In genomic region chr3:106206165-106206564, GRCh38 we compare ENCODE assay signal across 8 cellular contexts.
DNase-seq lines count a peak whose midpoint lies in the region; ATAC-seq lines count a peak whose summit lies in the region.

No MANE protein-coding gene starts in this region.

- H3K36me3 Mint-ChIP-seq in activated naive CD4-positive, alpha-beta T cell treated with anti-CD3 and anti-CD28 coated beads for 36 hours (ENCODE audit: low read depth): peaks cover 9% of the 10 kb centered on the region

- peak; percentile 47 for DNase-seq in activated naive CD4-positive, alpha-beta T cell treated with anti-CD3 and anti-CD28 coated beads for 36 hours
- DNase-seq in activated naive CD4-positive, alpha-beta T cell treated with anti-CD3 and anti-CD28 coated beads, Interleukin-2, amount 50 U/mL, for 16 hours: no peak
- DNase-seq in NCI-H82 treated with DMSO at 0.1 percent for 48 hours (lab: John Stamatoyannopoulos, UW; ENCODE audit: unreplicated experiment) (peak; percentile 63), dermis microvascular lymphatic vessel endothelial cell (ENCODE audit: low read depth in 2 of 2) (peak; percentile 32 to 78), smooth muscle cell of the brain vasculature (ENCODE audit: low read depth, low spot score) (peak; percentile 4), middle frontal gyrus (ENCODE audit: extremely low spot score, low spot score) (no peak), HUDEP-2 (lab: John Stamatoyannopoulos, UW; ENCODE audit: unreplicated experiment in 76 of 76) (no peak)

- H3K27ac Mint-ChIP-seq in activated naive CD4-positive, alpha-beta T cell treated with anti-CD3 and anti-CD28 coated beads for 36 hours: peak overlapping the region; percentile 98

- H3K27me3 Mint-ChIP-seq in activated naive CD4-positive, alpha-beta T cell treated with anti-CD3 and anti-CD28 coated beads for 36 hours (ENCODE audit: low read depth): no peaks in the 10 kb centered on the region

- H3K4me1 Mint-ChIP-seq in activated naive CD4-positive, alpha-beta T cell treated with anti-CD3 and anti-CD28 coated beads for 36 hours (ENCODE audit: low read depth): peaks cover 55% of the 10 kb centered on the region

- H3K4me3 Mint-ChIP-seq in activated naive CD4-positive, alpha-beta T cell treated with anti-CD3 and anti-CD28 coated beads for 36 hours: peak overlapping the region; percentile 55

- peaks cover 8% of the 10 kb centered on the region for H3K9me3 Mint-ChIP-seq in activated naive CD4-positive, alpha-beta T cell treated with anti-CD3 and anti-CD28 coated beads for 36 hours

- CTCF ChIA-PET in activated naive CD4-positive, alpha-beta T cell treated with anti-CD3 and anti-CD28 coated beads for 36 hours (lab: Charles Lee): interaction anchor here (0.7 to 1.3 kb wide), 3 partner anchors 9 to 126 kb away, joined by 3 to 5 read pairs (median 4); no protein-coding TSS in a partner anchor

- peak; percentile 62 for ATAC-seq in HG02981 (IDR thresholded peaks at IDR 0.05; ENCODE audit: unreplicated experiment)

- intact Hi-C loops in activated naive CD4-positive, alpha-beta T cell treated with anti-CD3 and anti-CD28 coated beads for 36 hours (cut with micrococcal nuclease): loop anchor here (1.0 to 2.0 kb wide), 11 partner anchors 25 to 838 kb away; partner anchors contain the start of gene CBLB

Comparison
In these comparisons a context has a peak if more than half of its experiments do, and no peak if none do; other contexts are left out.
1. DNase-seq: peak in activated naive CD4-positive, alpha-beta T cell treated with anti-CD3 and anti-CD28 coated beads for 36 hours (single experiment), NCI-H82 treated with DMSO at 0.1 percent for 48 hours (single experiment), dermis microvascular lymphatic vessel endothelial cell (2 of 2) and smooth muscle cell of the brain vasculature (single experiment); none in activated naive CD4-positive, alpha-beta T cell treated with anti-CD3 and anti-CD28 coated beads, Interleukin-2, amount 50 U/mL, for 16 hours (single experiment), middle frontal gyrus (single experiment) and HUDEP-2 (0 of 76).